Comparison of ENCODE assay signal across 12 cellular contexts in genomic region chr2:197312186-197312585, GRCh38. TPM values are rescaled to one million over a fixed set of nuclear protein-coding genes. Genes with fewer than 3 reads are reported as not detected.
DNase-seq lines count a peak whose midpoint lies in the region; ATAC-seq lines count a peak whose summit lies in the region.
"Had no signal": no experiment of that assay in that cellular context is flagged by ENCODE, and none has a peak within 500 bp of the region (broad histone marks: within the 10 kb centered on the region; RNA-seq: fewer than 3 reads in every experiment).

No MANE protein-coding gene starts in this region.

- H3K4me1 Mint-ChIP-seq in activated naive CD4-positive, alpha-beta T cell treated with anti-CD3 and anti-CD28 coated beads, Interleukin-2, amount 10 ng/mL, durations not matched to agents 7 days and 5 days, result peaks cover 40% of the 10 kb centered on the region
- peaks cover 28 to 53% of the 10 kb centered on the region in 2 donors for H3K4me1 Mint-ChIP-seq in effector memory CD8-positive, alpha-beta T cell (ENCODE audit: low read depth in 2 of 2)
- H3K4me1 Mint-ChIP-seq in stimulated activated memory B cell treated with anti-CD40 and anti-IgM and Interleukin-4, amounts not matched to agents 10 μg/mL and 1 μg/mL and 100 μg/mL, for 72 hours, result peaks cover 34% of the 10 kb centered on the region

- H3K27ac ChIP-seq in SJSA1, result peak overlapping the region; percentile 56
- H3K27ac ChIP-seq: foreskin keratinocyte had no signal

- no peaks in the 10 kb centered on the region for H3K9me3 Mint-ChIP-seq in activated naive CD4-positive, alpha-beta T cell treated with anti-CD3 and anti-CD28 coated beads, Interleukin-2, amount 10 ng/mL, durations not matched to agents 7 days and 5 days
- no peaks in the 10 kb centered on the region for H3K9me3 Mint-ChIP-seq in effector memory CD8-positive, alpha-beta T cell
- no peaks in the 10 kb centered on the region for H3K9me3 Mint-ChIP-seq in stimulated activated memory B cell treated with anti-CD40 and anti-IgM and Interleukin-4, amounts not matched to agents 10 μg/mL and 1 μg/mL and 100 μg/mL, for 72 hours

- H3K36me3 ChIP-seq in SJSA1, result peaks cover 3% of the 10 kb centered on the region; the same call in 1 of the 2 replicates
- H3K36me3 ChIP-seq in MG63, result no peaks in the 10 kb centered on the region

- H3K36me3 Mint-ChIP-seq in activated naive CD4-positive, alpha-beta T cell treated with anti-CD3 and anti-CD28 coated beads, Interleukin-2, amount 10 ng/mL, durations not matched to agents 7 days and 5 days, result peaks cover 11% of the 10 kb centered on the region
- peaks cover 26% of the 10 kb centered on the region for H3K36me3 Mint-ChIP-seq in effector memory CD8-positive, alpha-beta T cell (ENCODE audit: insufficient read depth)
- H3K36me3 Mint-ChIP-seq in stimulated activated memory B cell treated with anti-CD40 and anti-IgM and Interleukin-4, amounts not matched to agents 10 μg/mL and 1 μg/mL and 100 μg/mL, for 72 hours, result peaks cover 9% of the 10 kb centered on the region

- peak overlapping the region; percentile 78 for H3K4me3 Mint-ChIP-seq in activated naive CD4-positive, alpha-beta T cell treated with anti-CD3 and anti-CD28 coated beads, Interleukin-2, amount 10 ng/mL, durations not matched to agents 7 days and 5 days
- no peak overlapping the region for H3K4me3 Mint-ChIP-seq in effector memory CD8-positive, alpha-beta T cell
- H3K4me3 Mint-ChIP-seq in stimulated activated memory B cell treated with anti-CD40 and anti-IgM and Interleukin-4, amounts not matched to agents 10 μg/mL and 1 μg/mL and 100 μg/mL, for 72 hours, result no peak overlapping the region

- H3K4me3 ChIP-seq in SJSA1 (no peak overlapping the region), MG63 (no peak overlapping the region)
- H3K4me3 ChIP-seq: K562 had no signal

- ATAC-seq in effector memory CD8-positive, alpha-beta T cell (replicated peaks), result no peak
- ATAC-seq in stimulated activated memory B cell treated with anti-CD40 and anti-IgM and Interleukin-4, amounts not matched to agents 10 μg/mL and 1 μg/mL and 100 μg/mL, for 72 hours, result no peak
- ATAC-seq: foreskin keratinocyte, K562, left lobe of liver had no signal

- H3K4me1 ChIP-seq in SJSA1 (replicated peaks), result peaks cover 27% of the 10 kb centered on the region
- H3K4me1 ChIP-seq: foreskin keratinocyte had no signal

- H3K9me3 ChIP-seq in SJSA1 (replicated peaks) (no peaks in the 10 kb centered on the region), MG63 (no peaks in the 10 kb centered on the region)

- no peaks in the 10 kb centered on the region for H3K27me3 ChIP-seq in SJSA1 (replicated peaks)
- H3K27me3 ChIP-seq in MG63, result no peaks in the 10 kb centered on the region

- H3K27me3 Mint-ChIP-seq in activated naive CD4-positive, alpha-beta T cell treated with anti-CD3 and anti-CD28 coated beads, Interleukin-2, amount 10 ng/mL, durations not matched to agents 7 days and 5 days, result no peaks in the 10 kb centered on the region
- H3K27me3 Mint-ChIP-seq in effector memory CD8-positive, alpha-beta T cell, result no peaks in the 10 kb centered on the region
- H3K27me3 Mint-ChIP-seq in stimulated activated memory B cell treated with anti-CD40 and anti-IgM and Interleukin-4, amounts not matched to agents 10 μg/mL and 1 μg/mL and 100 μg/mL, for 72 hours, result no peaks in the 10 kb centered on the region

- CTCF ChIA-PET in activated naive CD4-positive, alpha-beta T cell treated with anti-CD3 and anti-CD28 coated beads, Interleukin-2, amount 10 ng/mL, durations not matched to agents 7 days and 5 days (lab: Charles Lee), result interaction anchor here (0.7 to 5.4 kb wide), 10 partner anchors 10 to 198 kb away, joined by 3 to 54 read pairs (median 5); no protein-coding TSS in a partner anchor

- DNase-seq in activated naive CD4-positive, alpha-beta T cell treated with anti-CD3 and anti-CD28 coated beads, Interleukin-2, amount 10 ng/mL, durations not matched to agents 7 days and 5 days, result no peak
- DNase-seq in activated naive CD4-positive, alpha-beta T cell treated with anti-CD3 and anti-CD28 coated beads, Interleukin-2, amount 50 U/mL, for 16 hours, result no peak
- DNase-seq in SJSA1 (ENCODE audit: low read depth in 1 of 2, low spot score in 2 of 2), result peak in 1 of 2 experiments; percentile 63
- no peak for DNase-seq in effector memory CD8-positive, alpha-beta T cell
- DNase-seq in NOMO-1 (lab: John Stamatoyannopoulos, UW; ENCODE audit: unreplicated experiment in 2 of 2), result no peak
- DNase-seq in effector CD4-positive, alpha-beta T cell, result no peak
- DNase-seq in MG63, result no peak
- DNase-seq: stimulated activated CD4-positive, alpha-beta T cell treated with anti-CD3 and anti-CD28 coated beads, Interleukin-12 subunit alpha, Interleukin-12 subunit beta, amount 100 ng/mL, for 4 hours had no signal

- peak overlapping the region; percentile 90 for H3K27ac Mint-ChIP-seq in activated naive CD4-positive, alpha-beta T cell treated with anti-CD3 and anti-CD28 coated beads, Interleukin-2, amount 10 ng/mL, durations not matched to agents 7 days and 5 days
- peak overlapping the region; percentile 90 to 96 for H3K27ac Mint-ChIP-seq in effector memory CD8-positive, alpha-beta T cell
- H3K27ac Mint-ChIP-seq in stimulated activated memory B cell treated with anti-CD40 and anti-IgM and Interleukin-4, amounts not matched to agents 10 μg/mL and 1 μg/mL and 100 μg/mL, for 72 hours, result peak overlapping the region; percentile 98

RNA-seq across cellular contexts. Expression of gene ANKRD44, which starts 1.6 kb away (rescaled TPM):
- 8.4 and 15.5 TPM in 2 replicates for total RNA-seq in SJSA1 (2014; rRNA removed; shearing (Covaris generic))
- total RNA-seq in MG63 (2014; rRNA removed; shearing (Covaris generic); ENCODE audit: low replicate concordance), result 0.66 and 5.9 TPM in 2 replicates
